10 cellular contexts compared by ENCODE assay signal in genomic region chr7:30286749-30287148, GRCh38. TPM values are rescaled to one million over a fixed set of nuclear protein-coding genes. Genes with fewer than 3 reads are reported as not detected.
DNase-seq lines count a peak whose midpoint lies in the region; ATAC-seq and TF ChIP-seq lines count a peak whose summit lies in the region.
"Had no signal": no experiment of that assay in that cellular context is flagged by ENCODE, and none has a peak within 500 bp of the region (broad histone marks: within the 10 kb centered on the region; RNA-seq: fewer than 3 reads in every experiment).

No MANE protein-coding gene starts in this region.

- H3K27me3 Mint-ChIP-seq in progenitor cell of endocrine pancreas, result no peaks in the 10 kb centered on the region

- H3K4me1 ChIP-seq in Panc1 (ENCODE audit: control insufficient read depth, insufficient read depth, low read length) (peaks cover 34% of the 10 kb centered on the region), esophagus muscularis mucosa (peaks cover 27 to 56% (median 55%) of the 10 kb centered on the region in 4 donors)

- BruUV-seq in Panc1 (replicated peaks; lab: Mats Ljungman, UMichigan), result TSS peak; percentile 70

- intact Hi-C loops in Panc1 (cut with micrococcal nuclease; ENCODE audit: unreplicated experiment) (no loop called here), esophagus muscularis mucosa (cut with DNase I) (loop anchor here (10.0 kb wide), 1 partner anchor 188 kb away; the partner anchor contains the start of gene NOD1)

- no peaks in the 10 kb centered on the region for H3K9me3 ChIP-seq in Panc1 (ENCODE audit: control insufficient read depth, insufficient read depth, low read depth, low read length)
- no peaks in the 10 kb centered on the region for H3K9me3 ChIP-seq in esophagus muscularis mucosa

- H3K27me3 ChIP-seq in Panc1 (ENCODE audit: control insufficient read depth, insufficient read depth, low read length) (no peaks in the 10 kb centered on the region), esophagus muscularis mucosa (no peaks in the 10 kb centered on the region)

- TF ChIP-seq POLR2A in esophagus muscularis mucosa (IDR thresholded peaks at IDR 0.05; ENCODE audit: low read depth), result no peak

- H3K36me3 ChIP-seq in Panc1 (ENCODE audit: control insufficient read depth, insufficient read depth, low read length), result no peaks in the 10 kb centered on the region; the same call in 1 of the 2 replicates
- no peaks in the 10 kb centered on the region for H3K36me3 ChIP-seq in esophagus muscularis mucosa

- CTCF ChIA-PET in Panc1 (lab: Charles Lee), result no interaction called here

- ATAC-seq in Panc1, result no peak
- ATAC-seq in GM21515 (IDR thresholded peaks at IDR 0.05; ENCODE audit: unreplicated experiment), result no peak
- ATAC-seq in GM18858 (IDR thresholded peaks at IDR 0.05; ENCODE audit: unreplicated experiment), result no peak
- ATAC-seq in HG02759 (IDR thresholded peaks at IDR 0.05; ENCODE audit: unreplicated experiment), result no peak

- POLR2A ChIA-PET in Panc1 (lab: Charles Lee), result no interaction called here

- peaks cover 3% of the 10 kb centered on the region for H3K9me3 Mint-ChIP-seq in progenitor cell of endocrine pancreas (ENCODE audit: low read depth)

- H3K27ac Mint-ChIP-seq in progenitor cell of endocrine pancreas, result peak overlapping the region; percentile 97

- in situ Hi-C loops in Panc1 (cut with HindIII; ENCODE audit: low pct_unique_long_range_greater_than_20kb, low sequenced_read_pairs), result no loop called here

- TF ChIP-seq EP300 in esophagus muscularis mucosa (IDR thresholded peaks at IDR 0.05), result no peak

- H3K27ac ChIP-seq in Panc1 (ENCODE audit: low read length), result peak overlapping the region; percentile 97
- H3K27ac ChIP-seq in esophagus muscularis mucosa (replicated peaks in 1 of 4), result peak overlapping the region; percentile 13 to 100 (median 99)

- 77% methylated on average over 11 of the region's 11 CpGs for WGBS in esophagus muscularis mucosa

- TF ChIP-seq CTCF in GM12864 (IDR thresholded peaks at IDR 0.05; ENCODE audit: low read depth, low read length, missing control alignments) (no peak), Panc1 (IDR thresholded peaks at IDR 0.05) (no peak), esophagus muscularis mucosa (IDR thresholded peaks at IDR 0.05) (no peak), progenitor cell of endocrine pancreas (IDR thresholded peaks at IDR 0.05; ENCODE audit: unreplicated experiment) (no peak)

- H3K4me1 Mint-ChIP-seq in progenitor cell of endocrine pancreas (ENCODE audit: low read depth), result peaks cover 32% of the 10 kb centered on the region

- peak overlapping the region; percentile 89 for H3K4me3 Mint-ChIP-seq in progenitor cell of endocrine pancreas (ENCODE audit: low read depth)

- H3K4me3 ChIP-seq in GM12864 (ENCODE audit: low read depth, low read length), result peak overlapping the region; percentile 71
- peak overlapping the region; percentile 77 to 98 for H3K4me3 ChIP-seq in Panc1 (ENCODE audit: low read depth in 2 of 2, low read length in 2 of 2)
- H3K4me3 ChIP-seq in esophagus muscularis mucosa, result peak overlapping the region; percentile 78 to 91 (median 84)

- DNase-seq in GM12864 (ENCODE audit: low read depth) (no peak), Panc1 (ENCODE audit: low read depth, low spot score) (no peak), esophagus muscularis mucosa (ENCODE audit: extremely low spot score) (no peak), progenitor cell of endocrine pancreas (ENCODE audit: low spot score, unreplicated experiment) (no peak)
- DNase-seq in activated CD4-positive, CD25-positive, alpha-beta regulatory T cell (lab: John Stamatoyannopoulos, UW), result no peak
- DNase-seq: NCI-H1694, retina had no signal

- peaks cover 2% of the 10 kb centered on the region for H3K36me3 Mint-ChIP-seq in progenitor cell of endocrine pancreas (ENCODE audit: insufficient read depth)

RNA-seq across cellular contexts. Expression of gene ZNRF2, which starts 2.4 kb away (rescaled TPM):
- total RNA-seq in Panc1 (2021; ENCODE audit: unreplicated experiment), result 22.1 TPM
- 9.9 TPM for polyA plus RNA-seq in Panc1 (2012; ENCODE audit: insufficient read length)
- total RNA-seq in esophagus muscularis mucosa, result 10 to 100 TPM; 16.9 to 23.5 (median 20.2) TPM
- 13.8 and 14.4 TPM in 2 replicates for total RNA-seq in progenitor cell of endocrine pancreas
